Comparison of ENCODE assay signal across 8 cellular contexts in genomic region chr17:2397247-2398171, GRCh38. TPM values are rescaled to one million over a fixed set of nuclear protein-coding genes. Genes with fewer than 3 reads are reported as not detected.
A peak's percentile ranks its signal among the peaks of the same experiment; 100 is the strongest.
DNase-seq lines count a peak whose midpoint lies in the region; ATAC-seq and TF ChIP-seq lines count a peak whose summit lies in the region.

No MANE protein-coding gene starts in this region.

- POLR2A ChIA-PET in activated CD8-positive, alpha-beta T cell treated with anti-CD3 and anti-CD28 coated beads for 36 hours (lab: Charles Lee) = interaction anchor here (1.2 kb wide), 1 partner anchor 19 kb away, joined by 3 read pairs; no protein-coding TSS in a partner anchor

- H3K56ac ChIP-seq in H9 (ENCODE audit: insufficient read length, low read depth, low read length) = no peak overlapping the region

- H2AFZ ChIP-seq in H9 (ENCODE audit: low read length) (no peak overlapping the region), hepatocyte (no peak overlapping the region)

- no peak overlapping the region for H3K23ac ChIP-seq in H9 (ENCODE audit: insufficient read length, low read depth, low read length)

- H3K36me3 Mint-ChIP-seq in H9 (ENCODE audit: insufficient read depth in 1 of 3, low read depth in 3 of 3) = no peaks in the 10 kb centered on the region
- H3K36me3 Mint-ChIP-seq in activated CD8-positive, alpha-beta T cell treated with anti-CD3 and anti-CD28 coated beads for 36 hours (ENCODE audit: low read depth) = no peaks in the 10 kb centered on the region

- no peaks in the 10 kb centered on the region; a peak in 2 of 5 replicates for H3K9me3 Mint-ChIP-seq in H9
- no peaks in the 10 kb centered on the region for H3K9me3 Mint-ChIP-seq in activated CD8-positive, alpha-beta T cell treated with anti-CD3 and anti-CD28 coated beads for 36 hours

- H3K4me1 Mint-ChIP-seq in H9 = peaks cover 31 to 45% of the 10 kb centered on the region in 2 experiments
- H3K4me1 Mint-ChIP-seq in activated CD8-positive, alpha-beta T cell treated with anti-CD3 and anti-CD28 coated beads for 36 hours (ENCODE audit: low read depth) = peaks cover 44% of the 10 kb centered on the region

- no peak overlapping the region for H3K18ac ChIP-seq in H9 (ENCODE audit: insufficient read length, low read depth, low read length)

- H3T11ph ChIP-seq in H9 (ENCODE audit: low read length) = no peak overlapping the region

- no peak overlapping the region for H4K8ac ChIP-seq in H9 (replicated peaks; ENCODE audit: insufficient read length, low read depth, low read length)

- H3K9me2 ChIP-seq in hepatocyte (replicated peaks; ENCODE audit: insufficient read depth) = no peaks in the 10 kb centered on the region

- H3K4ac ChIP-seq in H9 (ENCODE audit: low read depth, low read length) = no peak overlapping the region

- peak overlapping the region; percentile 91 to 96 for H3K4me3 Mint-ChIP-seq in H9
- H3K4me3 Mint-ChIP-seq in activated CD8-positive, alpha-beta T cell treated with anti-CD3 and anti-CD28 coated beads for 36 hours = peak overlapping the region; percentile 97

- no peaks in the 10 kb centered on the region for H4K20me1 ChIP-seq in H9 (ENCODE audit: control insufficient read depth, insufficient read depth, insufficient read length)
- peaks cover 14% of the 10 kb centered on the region for H4K20me1 ChIP-seq in hepatocyte (ENCODE audit: insufficient read depth, poor library complexity, severe bottlenecking)

- no peaks in the 10 kb centered on the region for H3K36me3 ChIP-seq in hepatocyte (replicated peaks; ENCODE audit: insufficient read depth, low read depth)
- H3K36me3 ChIP-seq in spleen = peaks cover 0 to 11% (median 0%) of the 10 kb centered on the region in 6 donors

- ATAC-seq in activated CD8-positive, alpha-beta T cell treated with anti-CD3 and anti-CD28 coated beads for 36 hours = no peak
- no peak for ATAC-seq in GM21360 (IDR thresholded peaks at IDR 0.05; ENCODE audit: unreplicated experiment)

- no peak overlapping the region for H2BK12ac ChIP-seq in H9 (ENCODE audit: insufficient read length, low read depth, low read length)

- peak; percentile 40 for DNase-seq in H9
- no peak for DNase-seq in activated CD8-positive, alpha-beta T cell treated with anti-CD3 and anti-CD28 coated beads for 36 hours
- DNase-seq in hepatocyte (ENCODE audit: low spot score) = no peak
- DNase-seq in spleen = no peak
- no peak for DNase-seq in middle frontal gyrus (ENCODE audit: extremely low spot score, low spot score)
- no peak for DNase-seq in ACHN
- DNase-seq in NCI-H82 (lab: John Stamatoyannopoulos, UW) = no peak

- in situ Hi-C loops in ACHN (cut with HindIII; ENCODE audit: low pct_ligation_motif_present, low pct_unique_long_range_greater_than_20kb, low sequenced_read_pairs) = no loop called here

- H3K4me1 ChIP-seq in H9 (ENCODE audit: insufficient read depth, low read length) = peaks cover 11% of the 10 kb centered on the region; the same call in 1 of the 2 replicates
- peaks cover 48% of the 10 kb centered on the region for H3K4me1 ChIP-seq in hepatocyte (ENCODE audit: insufficient read depth)
- peaks cover 46 to 71% (median 60%) of the 10 kb centered on the region in 6 donors for H3K4me1 ChIP-seq in spleen

- no peak overlapping the region for H4K5ac ChIP-seq in H9 (ENCODE audit: insufficient read length, low read depth, low read length)

- TF ChIP-seq CTCF in H9 (conservative IDR thresholded peaks at IDR 0.05) = no peak
- no peak for TF ChIP-seq CTCF in activated CD8-positive, alpha-beta T cell treated with anti-CD3 and anti-CD28 coated beads for 36 hours (IDR thresholded peaks at IDR 0.05)
- no peak for TF ChIP-seq CTCF in hepatocyte (IDR thresholded peaks at IDR 0.05; ENCODE audit: poor library complexity)
- TF ChIP-seq CTCF in spleen (IDR thresholded peaks at IDR 0.05 in 8 of 11, conservative IDR thresholded peaks at IDR 0.05 in 3 of 11) = no peak

- no peak for TF ChIP-seq POLR2A in spleen (IDR thresholded peaks at IDR 0.05)

- H3K27me3 Mint-ChIP-seq in H9 (ENCODE audit: low read depth) = peaks cover 1% of the 10 kb centered on the region
- H3K27me3 Mint-ChIP-seq in activated CD8-positive, alpha-beta T cell treated with anti-CD3 and anti-CD28 coated beads for 36 hours = no peaks in the 10 kb centered on the region

- H3K27me3 ChIP-seq in H9 (ENCODE audit: insufficient read depth, low read length) (no peaks in the 10 kb centered on the region), hepatocyte (no peaks in the 10 kb centered on the region), spleen (replicated peaks in 1 of 7) (no peaks in the 10 kb centered on the region)

- CTCF ChIA-PET in activated CD8-positive, alpha-beta T cell treated with anti-CD3 and anti-CD28 coated beads for 36 hours (lab: Charles Lee) = interaction anchor here (1.5 to 3.1 kb wide), 2 partner anchors 15 to 19 kb away, joined by 8 to 15 read pairs; no protein-coding TSS in a partner anchor

- intact Hi-C loops in activated CD8-positive, alpha-beta T cell treated with anti-CD3 and anti-CD28 coated beads for 36 hours (cut with micrococcal nuclease) = no loop called here
- intact Hi-C loops in spleen (cut with DNase I; ENCODE audit: low total_unique reads) = no loop called here

- no peak overlapping the region for H4K91ac ChIP-seq in H9 (ENCODE audit: insufficient read length, low read depth, low read length)

- H2BK120ac ChIP-seq in H9 (ENCODE audit: low read depth, low read length, poor library complexity, severe bottlenecking) = no peak overlapping the region

- no peak overlapping the region; the same call in 1 of the 2 replicates for H3K14ac ChIP-seq in H9 (ENCODE audit: insufficient read depth, low read length)

- WGBS in H9 (ENCODE audit: extremely low coverage, insufficient read length, low lambda C conversion rate) = no CpG with 5 or more reads among the region's 12 CpGs
- 81% methylated on average over 12 of the region's 12 CpGs for WGBS in hepatocyte (ENCODE audit: low lambda C conversion rate, missing lambda C conversion rate)
- WGBS in spleen, 5 donors = 64 to 73% (median 65%) methylated on average over 11 to 12 of the region's 12 CpGs

- no peak overlapping the region for H3K27ac ChIP-seq in H9 (ENCODE audit: insufficient read length, low read depth, low read length)
- peak overlapping the region; percentile 99 for H3K27ac ChIP-seq in hepatocyte
- peak overlapping the region; percentile 88 to 100 (median 98) for H3K27ac ChIP-seq in spleen

- H3K4me3 ChIP-seq in hepatocyte = no peak overlapping the region
- peak overlapping the region in 6 of 8 donors; percentile 14 to 99 (median 29) for H3K4me3 ChIP-seq in spleen

- H3K4me2 ChIP-seq in H9 (ENCODE audit: insufficient read depth, insufficient read length, low read length) (peak overlapping the region; percentile 65), hepatocyte (peak overlapping the region; percentile 95)

- peaks cover 23% of the 10 kb centered on the region for H3K23me2 ChIP-seq in H9 (ENCODE audit: insufficient read length, low read depth, low read length, poor library complexity, severe bottlenecking)

- H3K9me3 ChIP-seq in H9 (ENCODE audit: control insufficient read depth, low read depth, low read length) (no peaks in the 10 kb centered on the region), hepatocyte (ENCODE audit: low read depth) (no peaks in the 10 kb centered on the region), spleen (no peaks in the 10 kb centered on the region)

- H3K79me2 ChIP-seq in H9 (ENCODE audit: insufficient read depth, low read length) = peaks cover 2% of the 10 kb centered on the region; the same call in 1 of the 2 replicates
- peaks cover 50% of the 10 kb centered on the region for H3K79me2 ChIP-seq in hepatocyte

- H3K27ac Mint-ChIP-seq in H9 = peak overlapping the region; percentile 66 to 100 (median 99); a peak in 6 of 7 replicates
- peak overlapping the region; percentile 97 for H3K27ac Mint-ChIP-seq in activated CD8-positive, alpha-beta T cell treated with anti-CD3 and anti-CD28 coated beads for 36 hours

- no peak overlapping the region for H2BK15ac ChIP-seq in H9 (ENCODE audit: low read depth, low read length)

- H2AK5ac ChIP-seq in H9 (ENCODE audit: insufficient read length, low read length) = no peak overlapping the region

- no peak overlapping the region for H2BK5ac ChIP-seq in H9 (ENCODE audit: insufficient read length, low read length)

- no peak overlapping the region for H2BK20ac ChIP-seq in H9 (ENCODE audit: low read depth, low read length, poor library complexity, severe bottlenecking)

- no peaks in the 10 kb centered on the region for H3K79me1 ChIP-seq in H9 (ENCODE audit: insufficient read depth, low read depth, low read length, poor library complexity, severe bottlenecking)

- no peak overlapping the region for H3K9ac ChIP-seq in H9 (ENCODE audit: extremely low read depth, insufficient read length, low read length)

RNA-seq across cellular contexts. Expression of gene MNT, which starts 3.4 kb away (rescaled TPM):
- total RNA-seq in H9 (2021) (37.4 and 38.9 TPM in 2 replicates), hepatocyte (4.9 and 11.2 TPM in 2 replicates), spleen (10 to 100 TPM; 18.9 to 38.5 (median 28.8) TPM)
- total RNA-seq in activated CD8-positive, alpha-beta T cell treated with anti-CD3 and anti-CD28 coated beads for 36 hours = 10 to 100 TPM; 21.6 to 23.1 TPM
- polyA plus RNA-seq in hepatocyte (8.9 and 9.9 TPM in 2 replicates), spleen (10 to 100 TPM in 1 of 3 donors, 1 to 10 TPM in 2; 2.8 to 11.1 (median 2.8) TPM)
